ENCODE assay signal across 9 cellular contexts in the genomic region with DNA sequence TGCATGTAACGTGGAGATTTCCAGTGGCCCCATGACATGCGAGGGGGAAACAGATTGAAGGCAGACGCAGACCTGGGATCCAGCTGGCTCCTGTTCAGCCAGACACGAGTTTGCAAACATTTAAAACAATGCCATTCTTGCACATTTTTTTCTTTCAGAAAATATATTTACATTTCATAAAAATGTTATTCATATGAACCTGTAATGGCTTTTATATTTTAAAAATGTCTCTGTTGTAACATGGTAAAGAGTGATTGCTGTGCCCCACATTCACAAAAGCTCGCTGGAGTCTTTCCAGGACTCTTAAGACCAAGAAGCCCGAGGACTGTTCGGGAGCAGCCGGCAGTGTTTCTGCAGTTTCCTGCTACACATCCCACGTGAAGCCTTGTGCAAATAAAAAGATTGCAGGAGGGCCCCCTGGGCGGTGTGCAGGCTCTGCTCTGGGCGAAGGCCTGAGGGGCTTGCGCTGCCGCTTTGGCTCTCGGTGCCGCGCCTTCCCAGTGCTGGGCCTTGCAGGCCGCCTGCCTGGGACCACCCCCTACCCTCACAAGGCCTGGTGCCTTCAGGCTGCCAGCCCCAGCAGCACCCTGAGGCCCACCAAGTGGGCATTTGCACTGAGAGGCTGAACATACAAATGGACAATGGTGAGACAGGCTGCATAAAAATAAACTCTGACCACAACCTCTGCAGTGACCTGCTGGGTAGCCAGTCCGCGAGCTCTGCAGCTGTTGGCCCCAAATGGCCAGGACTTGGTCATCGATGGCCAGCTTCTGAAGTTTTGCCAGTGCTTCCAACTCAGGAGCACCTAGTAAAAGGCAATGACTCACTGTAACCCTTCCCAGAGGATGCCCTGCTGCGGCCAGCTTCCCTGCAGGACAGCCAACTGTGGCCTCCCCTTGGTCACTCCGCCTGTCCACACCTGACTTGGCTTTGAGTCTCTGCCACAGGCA.
DNase-seq lines count a peak whose midpoint lies in the region; ATAC-seq and TF ChIP-seq lines count a peak whose summit lies in the region.
"Had no signal": no experiment of that assay in that cellular context is flagged by ENCODE, and none has a peak within 500 bp of the region (broad histone marks: within the 10 kb centered on the region; RNA-seq: fewer than 3 reads in every experiment).

No MANE protein-coding gene starts in this region.

- H3K27ac ChIP-seq in right atrium auricular region (peak overlapping the region; percentile 78 to 94), gastrocnemius medialis (peak overlapping the region; percentile 83 to 94 (median 91))

- peaks cover 0 to 42% of the 10 kb centered on the region in 2 donors for H3K4me1 ChIP-seq in right atrium auricular region
- peaks cover 42 to 60% of the 10 kb centered on the region in 2 donors for H3K4me1 ChIP-seq in gastrocnemius medialis

- H3K9me3 ChIP-seq in right atrium auricular region (no peaks in the 10 kb centered on the region), gastrocnemius medialis (no peaks in the 10 kb centered on the region)

- DNase-seq in M059J (ENCODE audit: low read depth) (peak; percentile 85), SHP77 treated with DMSO at 0.1 percent for 48 hours (lab: John Stamatoyannopoulos, UW) (peak; percentile 21), right atrium auricular region (ENCODE audit: low spot score) (peak; percentile 58), gastrocnemius medialis (peak; percentile 90 to 95), NCI-H1930 (lab: John Stamatoyannopoulos, UW) (no peak), occipital lobe (lab: John Stamatoyannopoulos, UW) (no peak)
- DNase-seq: NCI-H1694, T-helper 9 cell had no signal

- intact Hi-C loops in gastrocnemius medialis (cut with DNase I; ENCODE audit: low total_unique reads) = loop anchor here (5.0 kb wide), 1 partner anchor 34 kb away; no protein-coding TSS in a partner anchor

- H3K36me3 ChIP-seq in right atrium auricular region (no peaks in the 10 kb centered on the region), gastrocnemius medialis (no peaks in the 10 kb centered on the region)

- ATAC-seq in gastrocnemius medialis (peak; percentile 73 to 81), HG03571 (IDR thresholded peaks at IDR 0.05; ENCODE audit: unreplicated experiment) (no peak)

- H3K4me3 ChIP-seq in right atrium auricular region (no peak overlapping the region), gastrocnemius medialis (no peak overlapping the region)

- in situ Hi-C loops in gastrocnemius medialis (cut with MboI; ENCODE audit: low sequenced_read_pairs in 4 of 4) = loop anchor here in 1 of 4 donors (25.0 kb wide), 1 partner anchor 289 kb away; the partner anchor contains the start of gene VPS26C

- H3K27me3 ChIP-seq in right atrium auricular region (no peaks in the 10 kb centered on the region), gastrocnemius medialis (no peaks in the 10 kb centered on the region)

- TF ChIP-seq POLR2A in gastrocnemius medialis (IDR thresholded peaks at IDR 0.05) = peak; percentile 27 to 49

- no peak for TF ChIP-seq CTCF in right atrium auricular region (IDR thresholded peaks at IDR 0.05)
- TF ChIP-seq CTCF in gastrocnemius medialis (IDR thresholded peaks at IDR 0.05 in 4 of 5, conservative IDR thresholded peaks at IDR 0.05 in 1 of 5) = no peak

Comparison
In these comparisons a context has a peak if more than half of its experiments do, and no peak if none do; other contexts are left out.
1. DNase-seq: peak in M059J (single experiment), SHP77 treated with DMSO at 0.1 percent for 48 hours (single experiment), right atrium auricular region (single experiment) and gastrocnemius medialis (2 of 2); none in NCI-H1930 (0 of 2) and occipital lobe (single experiment).